ENCODE assay signal across 9 cellular contexts in genomic region chr4:41887821-41888699, GRCh38. TPM values are rescaled to one million over a fixed set of nuclear protein-coding genes. Genes with fewer than 3 reads are reported as not detected.
A peak's percentile ranks its signal among the peaks of the same experiment; 100 is the strongest.
DNase-seq lines count a peak whose midpoint lies in the region; ATAC-seq and TF ChIP-seq lines count a peak whose summit lies in the region.
"Had no signal": no experiment of that assay in that cellular context is flagged by ENCODE, and none has a peak within 500 bp of the region (broad histone marks: within the 10 kb centered on the region; RNA-seq: fewer than 3 reads in every experiment).

No MANE protein-coding gene starts in this region.

- no peak overlapping the region for H3K27ac ChIP-seq in SJCRH30

- no peak overlapping the region for H3K4me3 Mint-ChIP-seq in nephron progenitor cell

- H3K36me3 Mint-ChIP-seq in nephron progenitor cell (ENCODE audit: low read depth) = no peaks in the 10 kb centered on the region

- H3K27me3 ChIP-seq in SJCRH30 = no peaks in the 10 kb centered on the region

- no peaks in the 10 kb centered on the region for H3K9me3 ChIP-seq in SJCRH30 (replicated peaks)

- no peaks in the 10 kb centered on the region for H3K36me3 ChIP-seq in SJCRH30

- no peaks in the 10 kb centered on the region for H3K9me3 Mint-ChIP-seq in nephron progenitor cell

- H3K4me3 ChIP-seq in SJCRH30 = no peak overlapping the region

- DNase-seq in COR-L47 (lab: John Stamatoyannopoulos, UW) (peak; percentile 12), HCEC 1CT (peak; percentile 10), SJCRH30 (peak; percentile 37 to 68), dedifferentiated amniotic fluid mesenchymal stem cell (ENCODE audit: extremely low spot score) (peak; percentile 77), nephron progenitor cell (peak; percentile 58), NCI-H146 (lab: John Stamatoyannopoulos, UW) (no peak)

- ATAC-seq in GM19463 (IDR thresholded peaks at IDR 0.05; ENCODE audit: unreplicated experiment) = no peak
- ATAC-seq in HG02938 (IDR thresholded peaks at IDR 0.05; ENCODE audit: unreplicated experiment) = no peak
- ATAC-seq: right cardiac atrium had no signal

- no peak overlapping the region for H3K27ac Mint-ChIP-seq in nephron progenitor cell

- no peaks in the 10 kb centered on the region for H3K4me1 Mint-ChIP-seq in nephron progenitor cell

- peaks cover 81% of the 10 kb centered on the region for H3K27me3 Mint-ChIP-seq in nephron progenitor cell (ENCODE audit: low read depth, poor library complexity)

- peaks cover 2% of the 10 kb centered on the region; the same call in 1 of the 2 replicates for H3K4me1 ChIP-seq in SJCRH30

- TF ChIP-seq CTCF in nephron progenitor cell (IDR thresholded peaks at IDR 0.05) = peak; percentile 86

RNA-seq across cellular contexts. Expression of gene TMEM33, which starts 47.2 kb away (rescaled TPM):
- 82.0 and 90.9 TPM in 2 replicates for total RNA-seq in SJCRH30 (2014; rRNA removed; shearing (Covaris generic))
